ENCODE assay signal across 28 cellular contexts in the genomic region with DNA sequence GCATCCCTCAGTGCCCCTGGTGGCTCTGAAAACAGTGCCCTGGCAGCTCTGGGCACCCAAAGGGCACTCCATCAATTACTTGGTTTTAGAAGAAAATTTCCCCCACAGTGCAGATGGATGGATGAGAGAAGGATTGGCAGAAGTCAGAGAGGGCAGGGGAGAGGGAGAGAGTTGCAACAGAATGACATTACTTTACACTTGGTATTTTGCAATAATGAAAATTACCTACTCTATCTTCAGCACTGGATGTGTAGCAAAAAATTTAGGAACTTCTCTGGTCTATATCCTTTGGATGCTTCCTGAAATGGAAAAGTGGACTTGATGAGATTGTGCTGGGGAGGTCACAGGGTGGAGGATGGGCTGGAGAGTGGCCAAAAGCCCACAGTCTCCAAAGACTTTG.
DNase-seq lines count a peak whose midpoint lies in the region; ATAC-seq, FAIRE-seq and TF ChIP-seq lines count a peak whose summit lies in the region.
"Had no signal": no experiment of that assay in that cellular context is flagged by ENCODE, and none has a peak within 500 bp of the region (broad histone marks: within the 10 kb centered on the region; RNA-seq: fewer than 3 reads in every experiment).

No MANE protein-coding gene starts in this region.

- no peak overlapping the region for H3K14ac ChIP-seq in IMR-90 (replicated peaks; ENCODE audit: low read depth, low read length)

- no peaks in the 10 kb centered on the region for H3K27me3 Mint-ChIP-seq in CD14-positive monocyte (ENCODE audit: low read depth in 3 of 3)
- H3K27me3 Mint-ChIP-seq in astrocyte (ENCODE audit: low read depth, unreplicated experiment) = no peaks in the 10 kb centered on the region
- peaks cover 2% of the 10 kb centered on the region for H3K27me3 Mint-ChIP-seq in nephron progenitor cell (ENCODE audit: low read depth, poor library complexity)
- H3K27me3 Mint-ChIP-seq in neural progenitor cell (ENCODE audit: insufficient read depth, low read depth) = no peaks in the 10 kb centered on the region
- H3K27me3 Mint-ChIP-seq: activated T-cell treated with anti-CD3 and anti-CD28 coated beads, Interleukin-2, amount 50 U/mL, for 24 hours; naive thymus-derived CD8-positive, alpha-beta T cell; stimulated activated naive CD8-positive, alpha-beta T cell treated with anti-CD3 and anti-CD28 coated beads, Interleukin-15, amount 100 ng/mL, for 72 hours had no signal

- intact Hi-C loops in CD14-positive monocyte (cut with micrococcal nuclease) = loop anchor here (1.0 to 10.0 kb wide), 6 partner anchors 8 to 305 kb away; a partner anchor contains a TSS
- intact Hi-C loops in IMR-90 (cut with micrococcal nuclease) = no loop called here
- intact Hi-C loops in posterior vena cava (cut with DNase I) = no loop called here

- ATAC-seq in IMR-90 (ENCODE audit: low read depth) (no peak), GM21515 (IDR thresholded peaks at IDR 0.05; ENCODE audit: unreplicated experiment) (no peak), HG03159 (IDR thresholded peaks at IDR 0.05; ENCODE audit: unreplicated experiment) (no peak)
- ATAC-seq: esophagus mucosa; gastroesophageal sphincter; naive thymus-derived CD8-positive, alpha-beta T cell; psoas muscle; stimulated activated naive CD8-positive, alpha-beta T cell treated with anti-CD3 and anti-CD28 coated beads, Interleukin-15, amount 100 ng/mL, for 72 hours had no signal

- H3F3A ChIP-seq in neural progenitor cell (ENCODE audit: low read depth) = peaks cover 5% of the 10 kb centered on the region

- H3K4me3 Mint-ChIP-seq in CD14-positive monocyte = peak overlapping the region in 1 of 2 donors; percentile 75
- H3K4me3 Mint-ChIP-seq in astrocyte (ENCODE audit: unreplicated experiment) = peak overlapping the region; percentile 40
- no peak overlapping the region for H3K4me3 Mint-ChIP-seq in nephron progenitor cell
- H3K4me3 Mint-ChIP-seq in neural progenitor cell = no peak overlapping the region
- H3K4me3 Mint-ChIP-seq: activated naive CD4-positive, alpha-beta T cell treated with anti-CD3 and anti-CD28 coated beads for 36 hours; activated T-cell treated with anti-CD3 and anti-CD28 coated beads, Interleukin-2, amount 50 U/mL, for 24 hours; naive thymus-derived CD8-positive, alpha-beta T cell; stimulated activated naive CD8-positive, alpha-beta T cell treated with anti-CD3 and anti-CD28 coated beads, Interleukin-15, amount 100 ng/mL, for 72 hours had no signal

- no peak overlapping the region for H2BK20ac ChIP-seq in IMR-90 (ENCODE audit: low read depth, low read length)

- H3K9ac ChIP-seq in IMR-90 (ENCODE audit: low read depth, low read length) (no peak overlapping the region), astrocyte (ENCODE audit: low read length) (no peak overlapping the region), neural progenitor cell (no peak overlapping the region)

- H3K79me2 ChIP-seq in astrocyte (ENCODE audit: insufficient read depth, low read length) (peaks cover 5% of the 10 kb centered on the region), neural progenitor cell (ENCODE audit: low read depth) (peaks cover 4% of the 10 kb centered on the region)

- no peaks in the 10 kb centered on the region for H3K9me3 ChIP-seq in IMR-90 (ENCODE audit: control insufficient read depth, insufficient read depth, low read length)
- no peaks in the 10 kb centered on the region for H3K9me3 ChIP-seq in astrocyte (ENCODE audit: insufficient read depth, low read depth, low read length)
- no peaks in the 10 kb centered on the region for H3K9me3 ChIP-seq in neural progenitor cell (ENCODE audit: low read depth)
- H3K9me3 ChIP-seq: BE2C, gastroesophageal sphincter, psoas muscle, transverse colon had no signal

- TF ChIP-seq CTCF in CD14-positive monocyte (IDR thresholded peaks at IDR 0.05) = no peak
- TF ChIP-seq CTCF in IMR-90 (conservative IDR thresholded peaks at IDR 0.05; ENCODE audit: low read depth, low read length) = no peak
- TF ChIP-seq CTCF in astrocyte (IDR thresholded peaks at IDR 0.05; ENCODE audit: insufficient read depth, low read depth, low read length) = no peak
- no peak for TF ChIP-seq CTCF in nephron progenitor cell (IDR thresholded peaks at IDR 0.05)
- no peak for TF ChIP-seq CTCF in neural progenitor cell (IDR thresholded peaks at IDR 0.05)

- no peaks in the 10 kb centered on the region for H3K4me1 ChIP-seq in IMR-90 (ENCODE audit: control insufficient read depth, insufficient read depth, low read length)
- no peaks in the 10 kb centered on the region for H3K4me1 ChIP-seq in astrocyte (ENCODE audit: insufficient read depth, low read length)
- H3K4me1 ChIP-seq in neural progenitor cell = peaks cover 17% of the 10 kb centered on the region
- H3K4me1 ChIP-seq: gastroesophageal sphincter, psoas muscle had no signal

- H4K91ac ChIP-seq in IMR-90 (ENCODE audit: insufficient read depth, low read depth, low read length) = no peak overlapping the region

- H3K9me3 Mint-ChIP-seq in CD14-positive monocyte = peaks cover 0 to 5% (median 4%) of the 10 kb centered on the region in 7 donors
- no peaks in the 10 kb centered on the region for H3K9me3 Mint-ChIP-seq in astrocyte (ENCODE audit: unreplicated experiment)
- H3K9me3 Mint-ChIP-seq in nephron progenitor cell = peaks cover 3% of the 10 kb centered on the region
- peaks cover 6% of the 10 kb centered on the region for H3K9me3 Mint-ChIP-seq in neural progenitor cell
- H3K9me3 Mint-ChIP-seq: activated naive CD4-positive, alpha-beta T cell treated with anti-CD3 and anti-CD28 coated beads for 36 hours; naive thymus-derived CD8-positive, alpha-beta T cell had no signal

- no peak overlapping the region for H2BK15ac ChIP-seq in IMR-90 (ENCODE audit: low read depth, low read length)

- H3K27ac Mint-ChIP-seq in CD14-positive monocyte = peak overlapping the region; percentile 95 to 100 (median 98)
- H3K27ac Mint-ChIP-seq in astrocyte (ENCODE audit: unreplicated experiment) = no peak overlapping the region
- H3K27ac Mint-ChIP-seq in nephron progenitor cell = peak overlapping the region; percentile 9
- H3K27ac Mint-ChIP-seq in neural progenitor cell = no peak overlapping the region
- H3K27ac Mint-ChIP-seq: activated naive CD4-positive, alpha-beta T cell treated with anti-CD3 and anti-CD28 coated beads for 36 hours; activated T-cell treated with anti-CD3 and anti-CD28 coated beads, Interleukin-2, amount 50 U/mL, for 24 hours; stimulated activated naive CD8-positive, alpha-beta T cell treated with anti-CD3 and anti-CD28 coated beads, Interleukin-15, amount 100 ng/mL, for 72 hours had no signal

- H2BK5ac ChIP-seq in IMR-90 (ENCODE audit: low read depth, low read length, poor library complexity, severe bottlenecking) = no peak overlapping the region

- H3K4me2 ChIP-seq in IMR-90 (ENCODE audit: low read depth, low read length) (no peak overlapping the region), astrocyte (ENCODE audit: low read length) (no peak overlapping the region), neural progenitor cell (no peak overlapping the region)

- H2BK120ac ChIP-seq in IMR-90 (ENCODE audit: low read depth, low read length) = no peak overlapping the region

- no peak for TF ChIP-seq RAD21 in IMR-90 (IDR thresholded peaks at IDR 0.05; ENCODE audit: low read length)

- no peak overlapping the region for H3K4ac ChIP-seq in IMR-90 (ENCODE audit: low read depth, low read length)

- H3K27me3 ChIP-seq in IMR-90 (ENCODE audit: control insufficient read depth, insufficient read depth, low read length) (peaks cover 6% of the 10 kb centered on the region), astrocyte (ENCODE audit: insufficient read depth, low read length) (no peaks in the 10 kb centered on the region), neural progenitor cell (no peaks in the 10 kb centered on the region)
- H3K27me3 ChIP-seq: BE2C, gastroesophageal sphincter, transverse colon had no signal

- no peak for TF ChIP-seq POLR2A in IMR-90 (IDR thresholded peaks at IDR 0.05; ENCODE audit: low read depth, low read length)

- in situ Hi-C loops in IMR-90 (cut with MboI; ENCODE audit: low sequenced_read_pairs) = no loop called here

- H3K36me3 ChIP-seq in IMR-90 (ENCODE audit: control insufficient read depth, insufficient read depth, low read length) (no peaks in the 10 kb centered on the region), astrocyte (ENCODE audit: insufficient read depth, low read length) (no peaks in the 10 kb centered on the region), neural progenitor cell (no peaks in the 10 kb centered on the region)
- H3K36me3 ChIP-seq: BE2C, gastroesophageal sphincter, transverse colon had no signal

- H4K8ac ChIP-seq in IMR-90 (ENCODE audit: low read depth in 2 of 2, low read length in 2 of 2) = no peak overlapping the region

- peaks cover 86% of the 10 kb centered on the region for H3K4me1 Mint-ChIP-seq in CD14-positive monocyte
- peaks cover 5% of the 10 kb centered on the region for H3K4me1 Mint-ChIP-seq in astrocyte (ENCODE audit: low read depth, unreplicated experiment)
- H3K4me1 Mint-ChIP-seq in nephron progenitor cell = peaks cover 50% of the 10 kb centered on the region
- H3K4me1 Mint-ChIP-seq in neural progenitor cell = peaks cover 45% of the 10 kb centered on the region

- no peaks in the 10 kb centered on the region for H4K20me1 ChIP-seq in IMR-90 (ENCODE audit: insufficient read depth, low read length)
- peaks cover 58% of the 10 kb centered on the region for H4K20me1 ChIP-seq in astrocyte (ENCODE audit: insufficient read depth, low read length)
- H4K20me1 ChIP-seq in neural progenitor cell (ENCODE audit: low read depth) = peaks cover 6% of the 10 kb centered on the region

- no peak overlapping the region for H3K18ac ChIP-seq in IMR-90 (ENCODE audit: low read depth, low read length)

- DNase-seq in CD14-positive monocyte (ENCODE audit: low spot score) (no peak), IMR-90 (no peak), astrocyte (ENCODE audit: low read depth) (no peak), nephron progenitor cell (no peak), neural progenitor cell (ENCODE audit: low spot score) (no peak), posterior vena cava (ENCODE audit: low spot score) (no peak)
- DNase-seq: activated naive CD4-positive, alpha-beta T cell treated with anti-CD3 and anti-CD28 coated beads for 36 hours; activated T-cell treated with anti-CD3 and anti-CD28 coated beads, Interleukin-2, amount 50 U/mL, for 24 hours; aorta; BE2C; cerebellar nuclear complex; effector CD8-positive, alpha-beta T cell; mesendoderm; naive thymus-derived CD8-positive, alpha-beta T cell; NCI-H187 treated with DMSO at 0.1 percent for 48 hours; NCI-H2227 treated with DMSO at 0.1 percent for 48 hours; NCI-H82; psoas muscle; stimulated activated CD4-positive, alpha-beta T cell treated with anti-CD3 and anti-CD28 coated beads, Interleukin-4, amount 100 ng/mL, for 1 hour; stimulated activated naive CD8-positive, alpha-beta T cell treated with anti-CD3 and anti-CD28 coated beads, Interleukin-15, amount 100 ng/mL, for 72 hours; T-helper 9 cell; transverse colon had no signal

- H2AFZ ChIP-seq in IMR-90 (replicated peaks; ENCODE audit: low read length, poor library complexity) (no peak overlapping the region), astrocyte (ENCODE audit: low read depth, low read length) (no peak overlapping the region), neural progenitor cell (replicated peaks) (no peak overlapping the region)

- H2AK9ac ChIP-seq in IMR-90 (replicated peaks; ENCODE audit: low read depth, low read length, poor library complexity) = no peak overlapping the region

- H3K79me1 ChIP-seq in IMR-90 (ENCODE audit: low read depth in 1 of 2, low read length in 2 of 2) = no peaks in the 10 kb centered on the region

- no TSS peak for BruUV-seq in IMR-90 (replicated peaks; lab: Mats Ljungman, UMichigan)

- no peak overlapping the region for H3K23ac ChIP-seq in IMR-90 (ENCODE audit: low read depth, low read length)

- H3K4me3 ChIP-seq in IMR-90 (ENCODE audit: insufficient read depth, low read depth, low read length) (no peak overlapping the region), astrocyte (ENCODE audit: insufficient read depth, low read depth, low read length) (no peak overlapping the region), neural progenitor cell (no peak overlapping the region)
- H3K4me3 ChIP-seq: gastroesophageal sphincter, psoas muscle, skin epidermis, transverse colon had no signal

- H4K5ac ChIP-seq in IMR-90 (ENCODE audit: low read depth, low read length) = no peak overlapping the region

- no peaks in the 10 kb centered on the region; the same call in 1 of the 2 replicates for H3K9me1 ChIP-seq in IMR-90 (ENCODE audit: insufficient read depth, low read length)

- CTCF ChIA-PET in IMR-90 (lab: Yijun Ruan, JAX) = interaction anchor here (0.6 kb wide), 1 partner anchor 13 kb away, joined by 7 read pairs; no protein-coding TSS in a partner anchor

- dilution Hi-C loops in IMR-90 (cut with HindIII; ENCODE audit: low sequenced_read_pairs, unreplicated experiment) = no loop called here

- H2AK5ac ChIP-seq in IMR-90 (ENCODE audit: low read depth, low read length) = no peak overlapping the region

- H3K56ac ChIP-seq in IMR-90 (ENCODE audit: extremely low read depth, insufficient read depth, low read length) = no peak overlapping the region

- POLR2A ChIA-PET in IMR-90 (lab: Charles Lee; ENCODE audit: unreplicated experiment) = no interaction called here

- H3K36me3 Mint-ChIP-seq in CD14-positive monocyte = peaks cover 28 to 50% of the 10 kb centered on the region in 2 donors
- H3K36me3 Mint-ChIP-seq in astrocyte (ENCODE audit: low read depth, unreplicated experiment) = peaks cover 9% of the 10 kb centered on the region
- peaks cover 14% of the 10 kb centered on the region for H3K36me3 Mint-ChIP-seq in nephron progenitor cell (ENCODE audit: low read depth)
- peaks cover 8% of the 10 kb centered on the region for H3K36me3 Mint-ChIP-seq in neural progenitor cell

- no peak for FAIRE-seq in astrocyte (lab: Jason Lieb, UNC)
- FAIRE-seq: H1 had no signal

- H3K27ac ChIP-seq in IMR-90 (ENCODE audit: insufficient read depth, low read length) (no peak overlapping the region), astrocyte (ENCODE audit: low read depth, low read length) (no peak overlapping the region), neural progenitor cell (no peak overlapping the region)
- H3K27ac ChIP-seq: gastroesophageal sphincter, psoas muscle, transverse colon had no signal

Comparison
In these comparisons a context has a peak if more than half of its experiments do, and no peak if none do; other contexts are left out.
1. H3K27ac Mint-ChIP-seq: peak in CD14-positive monocyte (7 of 7) and nephron progenitor cell (single experiment); none in astrocyte (single experiment) and neural progenitor cell (single experiment).
2. intact Hi-C loops: an anchor here in CD14-positive monocyte (1.0 to 10.0 kb wide); none called in IMR-90 and posterior vena cava.